Comparison of ENCODE assay signal across 1 cellular context in the genomic region with DNA sequence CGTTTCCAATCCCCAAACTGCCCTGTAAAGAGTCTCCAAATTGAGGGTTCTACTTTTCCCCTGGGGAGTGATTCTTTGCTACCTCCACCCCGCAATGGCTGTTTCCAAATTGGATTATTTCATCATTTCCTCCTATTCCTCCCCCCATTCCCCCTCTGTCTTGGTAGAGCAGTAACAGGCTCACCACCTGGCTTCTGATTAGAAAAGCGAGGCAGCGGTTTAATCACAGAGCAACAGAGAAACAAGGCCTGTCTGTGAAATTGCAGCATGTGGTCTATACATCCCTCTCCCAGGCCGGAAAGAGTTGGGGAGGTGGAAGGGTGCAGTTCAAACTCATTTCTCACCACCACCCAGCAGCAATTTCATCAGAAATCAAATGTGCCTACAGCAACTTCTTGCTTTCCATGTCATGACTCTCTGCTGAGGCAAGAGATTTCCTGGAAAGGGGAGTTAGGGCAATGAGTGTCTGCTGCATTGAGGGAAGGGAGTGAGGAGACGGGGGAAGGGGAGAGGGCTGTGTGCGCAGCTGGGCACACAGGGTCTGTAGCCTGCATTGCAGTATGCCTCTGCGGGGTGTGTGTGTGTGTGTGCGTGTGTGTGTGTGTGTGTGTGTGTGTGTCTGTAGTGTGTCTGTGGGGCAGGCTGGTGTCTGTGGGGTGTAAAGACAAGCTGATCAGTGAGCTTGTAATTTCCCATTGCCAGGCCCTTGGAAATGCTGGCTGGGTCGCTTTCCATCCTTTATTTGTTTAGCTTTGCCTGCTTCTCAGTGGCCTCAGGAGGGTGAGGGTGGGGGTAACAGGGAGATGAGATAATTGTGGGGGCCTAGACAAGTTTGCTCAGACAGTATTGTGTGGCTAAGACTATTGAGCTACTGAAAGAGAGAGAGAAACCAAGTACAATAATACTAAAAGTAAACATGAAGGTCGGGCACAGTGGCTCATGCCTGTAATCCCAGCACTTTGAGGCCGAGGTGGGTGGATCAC.
TF ChIP-seq lines count a peak whose summit lies in the region.

No MANE protein-coding gene starts in this region.

TF ChIP-seq in K562, 482 proteins besides CTCF, POLR2A, EP300 and RAD21 (continued from another document and continues in another):
- TF ChIP-seq, protein P1, sequence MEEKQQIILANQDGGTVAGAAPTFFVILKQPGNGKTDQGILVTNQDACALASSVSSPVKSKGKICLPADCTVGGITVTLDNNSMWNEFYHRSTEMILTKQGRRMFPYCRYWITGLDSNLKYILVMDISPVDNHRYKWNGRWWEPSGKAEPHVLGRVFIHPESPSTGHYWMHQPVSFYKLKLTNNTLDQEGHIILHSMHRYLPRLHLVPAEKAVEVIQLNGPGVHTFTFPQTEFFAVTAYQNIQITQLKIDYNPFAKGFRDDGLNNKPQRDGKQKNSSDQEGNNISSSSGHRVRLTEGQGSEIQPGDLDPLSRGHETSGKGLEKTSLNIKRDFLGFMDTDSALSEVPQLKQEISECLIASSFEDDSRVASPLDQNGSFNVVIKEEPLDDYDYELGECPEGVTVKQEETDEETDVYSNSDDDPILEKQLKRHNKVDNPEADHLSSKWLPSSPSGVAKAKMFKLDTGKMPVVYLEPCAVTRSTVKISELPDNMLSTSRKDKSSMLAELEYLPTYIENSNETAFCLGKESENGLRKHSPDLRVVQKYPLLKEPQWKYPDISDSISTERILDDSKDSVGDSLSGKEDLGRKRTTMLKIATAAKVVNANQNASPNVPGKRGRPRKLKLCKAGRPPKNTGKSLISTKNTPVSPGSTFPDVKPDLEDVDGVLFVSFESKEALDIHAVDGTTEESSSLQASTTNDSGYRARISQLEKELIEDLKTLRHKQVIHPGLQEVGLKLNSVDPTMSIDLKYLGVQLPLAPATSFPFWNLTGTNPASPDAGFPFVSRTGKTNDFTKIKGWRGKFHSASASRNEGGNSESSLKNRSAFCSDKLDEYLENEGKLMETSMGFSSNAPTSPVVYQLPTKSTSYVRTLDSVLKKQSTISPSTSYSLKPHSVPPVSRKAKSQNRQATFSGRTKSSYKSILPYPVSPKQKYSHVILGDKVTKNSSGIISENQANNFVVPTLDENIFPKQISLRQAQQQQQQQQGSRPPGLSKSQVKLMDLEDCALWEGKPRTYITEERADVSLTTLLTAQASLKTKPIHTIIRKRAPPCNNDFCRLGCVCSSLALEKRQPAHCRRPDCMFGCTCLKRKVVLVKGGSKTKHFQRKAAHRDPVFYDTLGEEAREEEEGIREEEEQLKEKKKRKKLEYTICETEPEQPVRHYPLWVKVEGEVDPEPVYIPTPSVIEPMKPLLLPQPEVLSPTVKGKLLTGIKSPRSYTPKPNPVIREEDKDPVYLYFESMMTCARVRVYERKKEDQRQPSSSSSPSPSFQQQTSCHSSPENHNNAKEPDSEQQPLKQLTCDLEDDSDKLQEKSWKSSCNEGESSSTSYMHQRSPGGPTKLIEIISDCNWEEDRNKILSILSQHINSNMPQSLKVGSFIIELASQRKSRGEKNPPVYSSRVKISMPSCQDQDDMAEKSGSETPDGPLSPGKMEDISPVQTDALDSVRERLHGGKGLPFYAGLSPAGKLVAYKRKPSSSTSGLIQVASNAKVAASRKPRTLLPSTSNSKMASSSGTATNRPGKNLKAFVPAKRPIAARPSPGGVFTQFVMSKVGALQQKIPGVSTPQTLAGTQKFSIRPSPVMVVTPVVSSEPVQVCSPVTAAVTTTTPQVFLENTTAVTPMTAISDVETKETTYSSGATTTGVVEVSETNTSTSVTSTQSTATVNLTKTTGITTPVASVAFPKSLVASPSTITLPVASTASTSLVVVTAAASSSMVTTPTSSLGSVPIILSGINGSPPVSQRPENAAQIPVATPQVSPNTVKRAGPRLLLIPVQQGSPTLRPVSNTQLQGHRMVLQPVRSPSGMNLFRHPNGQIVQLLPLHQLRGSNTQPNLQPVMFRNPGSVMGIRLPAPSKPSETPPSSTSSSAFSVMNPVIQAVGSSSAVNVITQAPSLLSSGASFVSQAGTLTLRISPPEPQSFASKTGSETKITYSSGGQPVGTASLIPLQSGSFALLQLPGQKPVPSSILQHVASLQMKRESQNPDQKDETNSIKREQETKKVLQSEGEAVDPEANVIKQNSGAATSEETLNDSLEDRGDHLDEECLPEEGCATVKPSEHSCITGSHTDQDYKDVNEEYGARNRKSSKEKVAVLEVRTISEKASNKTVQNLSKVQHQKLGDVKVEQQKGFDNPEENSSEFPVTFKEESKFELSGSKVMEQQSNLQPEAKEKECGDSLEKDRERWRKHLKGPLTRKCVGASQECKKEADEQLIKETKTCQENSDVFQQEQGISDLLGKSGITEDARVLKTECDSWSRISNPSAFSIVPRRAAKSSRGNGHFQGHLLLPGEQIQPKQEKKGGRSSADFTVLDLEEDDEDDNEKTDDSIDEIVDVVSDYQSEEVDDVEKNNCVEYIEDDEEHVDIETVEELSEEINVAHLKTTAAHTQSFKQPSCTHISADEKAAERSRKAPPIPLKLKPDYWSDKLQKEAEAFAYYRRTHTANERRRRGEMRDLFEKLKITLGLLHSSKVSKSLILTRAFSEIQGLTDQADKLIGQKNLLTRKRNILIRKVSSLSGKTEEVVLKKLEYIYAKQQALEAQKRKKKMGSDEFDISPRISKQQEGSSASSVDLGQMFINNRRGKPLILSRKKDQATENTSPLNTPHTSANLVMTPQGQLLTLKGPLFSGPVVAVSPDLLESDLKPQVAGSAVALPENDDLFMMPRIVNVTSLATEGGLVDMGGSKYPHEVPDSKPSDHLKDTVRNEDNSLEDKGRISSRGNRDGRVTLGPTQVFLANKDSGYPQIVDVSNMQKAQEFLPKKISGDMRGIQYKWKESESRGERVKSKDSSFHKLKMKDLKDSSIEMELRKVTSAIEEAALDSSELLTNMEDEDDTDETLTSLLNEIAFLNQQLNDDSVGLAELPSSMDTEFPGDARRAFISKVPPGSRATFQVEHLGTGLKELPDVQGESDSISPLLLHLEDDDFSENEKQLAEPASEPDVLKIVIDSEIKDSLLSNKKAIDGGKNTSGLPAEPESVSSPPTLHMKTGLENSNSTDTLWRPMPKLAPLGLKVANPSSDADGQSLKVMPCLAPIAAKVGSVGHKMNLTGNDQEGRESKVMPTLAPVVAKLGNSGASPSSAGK (IDR thresholded peaks at IDR 0.05): peak; percentile 88
- no peak for TF ChIP-seq PRMT5 (CRISPR knock-in tag; IDR thresholded peaks at IDR 0.05)
- no peak; a peak in 1 of 4 replicates for TF ChIP-seq MAZ (CRISPR knock-in tag; conservative IDR thresholded peaks at IDR 0.05 in 1 of 2, IDR thresholded peaks at IDR 0.05 in 1 of 2)
- no peak for TF ChIP-seq FOS (IDR thresholded peaks at IDR 0.05; ENCODE audit: extremely low read depth, insufficient read length)
- TF ChIP-seq, protein P2, sequence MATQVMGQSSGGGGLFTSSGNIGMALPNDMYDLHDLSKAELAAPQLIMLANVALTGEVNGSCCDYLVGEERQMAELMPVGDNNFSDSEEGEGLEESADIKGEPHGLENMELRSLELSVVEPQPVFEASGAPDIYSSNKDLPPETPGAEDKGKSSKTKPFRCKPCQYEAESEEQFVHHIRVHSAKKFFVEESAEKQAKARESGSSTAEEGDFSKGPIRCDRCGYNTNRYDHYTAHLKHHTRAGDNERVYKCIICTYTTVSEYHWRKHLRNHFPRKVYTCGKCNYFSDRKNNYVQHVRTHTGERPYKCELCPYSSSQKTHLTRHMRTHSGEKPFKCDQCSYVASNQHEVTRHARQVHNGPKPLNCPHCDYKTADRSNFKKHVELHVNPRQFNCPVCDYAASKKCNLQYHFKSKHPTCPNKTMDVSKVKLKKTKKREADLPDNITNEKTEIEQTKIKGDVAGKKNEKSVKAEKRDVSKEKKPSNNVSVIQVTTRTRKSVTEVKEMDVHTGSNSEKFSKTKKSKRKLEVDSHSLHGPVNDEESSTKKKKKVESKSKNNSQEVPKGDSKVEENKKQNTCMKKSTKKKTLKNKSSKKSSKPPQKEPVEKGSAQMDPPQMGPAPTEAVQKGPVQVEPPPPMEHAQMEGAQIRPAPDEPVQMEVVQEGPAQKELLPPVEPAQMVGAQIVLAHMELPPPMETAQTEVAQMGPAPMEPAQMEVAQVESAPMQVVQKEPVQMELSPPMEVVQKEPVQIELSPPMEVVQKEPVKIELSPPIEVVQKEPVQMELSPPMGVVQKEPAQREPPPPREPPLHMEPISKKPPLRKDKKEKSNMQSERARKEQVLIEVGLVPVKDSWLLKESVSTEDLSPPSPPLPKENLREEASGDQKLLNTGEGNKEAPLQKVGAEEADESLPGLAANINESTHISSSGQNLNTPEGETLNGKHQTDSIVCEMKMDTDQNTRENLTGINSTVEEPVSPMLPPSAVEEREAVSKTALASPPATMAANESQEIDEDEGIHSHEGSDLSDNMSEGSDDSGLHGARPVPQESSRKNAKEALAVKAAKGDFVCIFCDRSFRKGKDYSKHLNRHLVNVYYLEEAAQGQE (CRISPR knock-in tag; IDR thresholded peaks at IDR 0.05; ENCODE audit: low read depth): no peak
- TF ChIP-seq, protein P3, sequence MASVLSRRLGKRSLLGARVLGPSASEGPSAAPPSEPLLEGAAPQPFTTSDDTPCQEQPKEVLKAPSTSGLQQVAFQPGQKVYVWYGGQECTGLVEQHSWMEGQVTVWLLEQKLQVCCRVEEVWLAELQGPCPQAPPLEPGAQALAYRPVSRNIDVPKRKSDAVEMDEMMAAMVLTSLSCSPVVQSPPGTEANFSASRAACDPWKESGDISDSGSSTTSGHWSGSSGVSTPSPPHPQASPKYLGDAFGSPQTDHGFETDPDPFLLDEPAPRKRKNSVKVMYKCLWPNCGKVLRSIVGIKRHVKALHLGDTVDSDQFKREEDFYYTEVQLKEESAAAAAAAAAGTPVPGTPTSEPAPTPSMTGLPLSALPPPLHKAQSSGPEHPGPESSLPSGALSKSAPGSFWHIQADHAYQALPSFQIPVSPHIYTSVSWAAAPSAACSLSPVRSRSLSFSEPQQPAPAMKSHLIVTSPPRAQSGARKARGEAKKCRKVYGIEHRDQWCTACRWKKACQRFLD (CRISPR knock-in tag; IDR thresholded peaks at IDR 0.05): no peak
- TF ChIP-seq SMARCA4 (IDR thresholded peaks at IDR 0.05): peak; percentile 30; the same call in 1 of the 2 replicates
- TF ChIP-seq SAP30 (IDR thresholded peaks at IDR 0.05; ENCODE audit: borderline replicate concordance, insufficient read depth, low read depth, low read length, poor library complexity, severe bottlenecking): no peak
- TF ChIP-seq KLF10 (CRISPR knock-in tag; IDR thresholded peaks at IDR 0.05): no peak
- peak; percentile 62 for TF ChIP-seq MYC (IDR thresholded peaks at IDR 0.05; ENCODE audit: low read depth, low read length)
- TF ChIP-seq MYC (CRISPR knock-in tag; IDR thresholded peaks at IDR 0.05; ENCODE audit: borderline replicate concordance, low read depth): no peak
- no peak for TF ChIP-seq NR4A1 (CRISPR knock-in tag; IDR thresholded peaks at IDR 0.05)
- TF ChIP-seq NR4A1 (tag; IDR thresholded peaks at IDR 0.05): peak; percentile 59; the same call in 1 of the 2 replicates
- TF ChIP-seq, protein P4, sequence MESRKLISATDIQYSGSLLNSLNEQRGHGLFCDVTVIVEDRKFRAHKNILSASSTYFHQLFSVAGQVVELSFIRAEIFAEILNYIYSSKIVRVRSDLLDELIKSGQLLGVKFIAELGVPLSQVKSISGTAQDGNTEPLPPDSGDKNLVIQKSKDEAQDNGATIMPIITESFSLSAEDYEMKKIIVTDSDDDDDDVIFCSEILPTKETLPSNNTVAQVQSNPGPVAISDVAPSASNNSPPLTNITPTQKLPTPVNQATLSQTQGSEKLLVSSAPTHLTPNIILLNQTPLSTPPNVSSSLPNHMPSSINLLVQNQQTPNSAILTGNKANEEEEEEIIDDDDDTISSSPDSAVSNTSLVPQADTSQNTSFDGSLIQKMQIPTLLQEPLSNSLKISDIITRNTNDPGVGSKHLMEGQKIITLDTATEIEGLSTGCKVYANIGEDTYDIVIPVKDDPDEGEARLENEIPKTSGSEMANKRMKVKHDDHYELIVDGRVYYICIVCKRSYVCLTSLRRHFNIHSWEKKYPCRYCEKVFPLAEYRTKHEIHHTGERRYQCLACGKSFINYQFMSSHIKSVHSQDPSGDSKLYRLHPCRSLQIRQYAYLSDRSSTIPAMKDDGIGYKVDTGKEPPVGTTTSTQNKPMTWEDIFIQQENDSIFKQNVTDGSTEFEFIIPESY (CRISPR knock-in tag; IDR thresholded peaks at IDR 0.05): no peak
- TF ChIP-seq, protein P5, sequence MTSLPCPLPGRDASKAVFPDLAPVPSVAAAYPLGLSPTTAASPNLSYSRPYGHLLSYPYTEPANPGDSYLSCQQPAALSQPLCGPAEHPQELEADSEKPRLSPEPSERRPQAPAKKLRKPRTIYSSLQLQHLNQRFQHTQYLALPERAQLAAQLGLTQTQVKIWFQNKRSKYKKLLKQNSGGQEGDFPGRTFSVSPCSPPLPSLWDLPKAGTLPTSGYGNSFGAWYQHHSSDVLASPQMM (CRISPR knock-in tag; IDR thresholded peaks at IDR 0.05): no peak
- no peak for TF ChIP-seq ZNF232 (CRISPR knock-in tag; IDR thresholded peaks at IDR 0.05)
- peak; percentile 90 for TF ChIP-seq ZNF589 (CRISPR knock-in tag; IDR thresholded peaks at IDR 0.05; ENCODE audit: low read depth)
- TF ChIP-seq ARID1B (IDR thresholded peaks at IDR 0.05): peak; percentile 55; the same call in 1 of the 2 replicates
- peak; percentile 54; the same call in 1 of the 2 replicates for TF ChIP-seq POLR2H (tag; IDR thresholded peaks at IDR 0.05; ENCODE audit: low read depth)
- peak; percentile 45; the same call in 1 of the 2 replicates for TF ChIP-seq GABPB1 (CRISPR knock-in tag; IDR thresholded peaks at IDR 0.05)
- no peak for TF ChIP-seq FOXK2 (conservative IDR thresholded peaks at IDR 0.05 in 1 of 2, IDR thresholded peaks at IDR 0.05 in 1 of 2; ENCODE audit: low read depth in 2 of 2)
- TF ChIP-seq, protein P6, sequence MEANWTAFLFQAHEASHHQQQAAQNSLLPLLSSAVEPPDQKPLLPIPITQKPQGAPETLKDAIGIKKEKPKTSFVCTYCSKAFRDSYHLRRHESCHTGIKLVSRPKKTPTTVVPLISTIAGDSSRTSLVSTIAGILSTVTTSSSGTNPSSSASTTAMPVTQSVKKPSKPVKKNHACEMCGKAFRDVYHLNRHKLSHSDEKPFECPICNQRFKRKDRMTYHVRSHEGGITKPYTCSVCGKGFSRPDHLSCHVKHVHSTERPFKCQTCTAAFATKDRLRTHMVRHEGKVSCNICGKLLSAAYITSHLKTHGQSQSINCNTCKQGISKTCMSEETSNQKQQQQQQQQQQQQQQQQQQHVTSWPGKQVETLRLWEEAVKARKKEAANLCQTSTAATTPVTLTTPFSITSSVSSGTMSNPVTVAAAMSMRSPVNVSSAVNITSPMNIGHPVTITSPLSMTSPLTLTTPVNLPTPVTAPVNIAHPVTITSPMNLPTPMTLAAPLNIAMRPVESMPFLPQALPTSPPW (CRISPR knock-in tag; IDR thresholded peaks at IDR 0.05): peak; percentile 88
- TF ChIP-seq MYBL2 (IDR thresholded peaks at IDR 0.05; ENCODE audit: low read depth): no peak
- no peak for TF ChIP-seq MYBL2 (CRISPR knock-in tag; IDR thresholded peaks at IDR 0.05; ENCODE audit: borderline replicate concordance)
- peak; percentile 45 for TF ChIP-seq CBFA2T2 (conservative IDR thresholded peaks at IDR 0.05)
- TF ChIP-seq SMAD4 (CRISPR knock-in tag; conservative IDR thresholded peaks at IDR 0.05): peak; percentile 91
- no peak for TF ChIP-seq NUFIP1 (IDR thresholded peaks at IDR 0.05; ENCODE audit: partially characterized antibody)
- TF ChIP-seq HOXB6 (CRISPR knock-in tag; IDR thresholded peaks at IDR 0.05; ENCODE audit: borderline replicate concordance): no peak
- no peak for TF ChIP-seq SAFB (IDR thresholded peaks at IDR 0.05; ENCODE audit: borderline replicate concordance, low read depth, low read length)
- TF ChIP-seq ZNF766 (CRISPR knock-in tag; conservative IDR thresholded peaks at IDR 0.05): peak; percentile 75
- no peak for TF ChIP-seq MEIS2 (IDR thresholded peaks at IDR 0.05; ENCODE audit: partially characterized antibody)
- no peak for TF ChIP-seq SMARCE1 (IDR thresholded peaks at IDR 0.05)
